Comparison of ENCODE assay signal across 9 cellular contexts in genomic region chr20:30811896-30812671, GRCh38.
A peak's percentile ranks its signal among the peaks of the same experiment; 100 is the strongest.
DNase-seq lines count a peak whose midpoint lies in the region; ATAC-seq and TF ChIP-seq lines count a peak whose summit lies in the region.
"Had no signal": no experiment of that assay in that cellular context is flagged by ENCODE, and none has a peak within 500 bp of the region (broad histone marks: within the 10 kb centered on the region; RNA-seq: fewer than 3 reads in every experiment).

No MANE protein-coding gene starts in this region.

- no peak for TF ChIP-seq POLR2A in breast epithelium (IDR thresholded peaks at IDR 0.05)
- TF ChIP-seq POLR2A in esophagus muscularis mucosa (IDR thresholded peaks at IDR 0.05; ENCODE audit: low read depth) = no peak

- no peaks in the 10 kb centered on the region for H3K36me3 ChIP-seq in mammary epithelial cell (ENCODE audit: insufficient read depth, low read length)
- H3K36me3 ChIP-seq in breast epithelium = no peaks in the 10 kb centered on the region
- no peaks in the 10 kb centered on the region for H3K36me3 ChIP-seq in esophagus muscularis mucosa

- H3K4me1 ChIP-seq in mammary epithelial cell (ENCODE audit: insufficient read depth, low read length) (no peaks in the 10 kb centered on the region), breast epithelium (no peaks in the 10 kb centered on the region), esophagus muscularis mucosa (peaks cover 0 to 8% (median 2%) of the 10 kb centered on the region in 4 donors)

- BruUV-seq in mammary epithelial cell (replicated peaks; lab: Mats Ljungman, UMichigan) = no TSS peak

- intact Hi-C loops in mammary epithelial cell (cut with micrococcal nuclease) = no loop called here
- intact Hi-C loops in breast epithelium (cut with DNase I; ENCODE audit: low total_unique reads) = no loop called here
- intact Hi-C loops in dorsolateral prefrontal cortex (cut with DNase I) = no loop called here
- intact Hi-C loops in esophagus muscularis mucosa (cut with DNase I) = no loop called here

- H3K27ac Mint-ChIP-seq in naive B cell = no peak overlapping the region

- H3K27me3 Mint-ChIP-seq in naive B cell = peaks cover 0 to 5% (median 0%) of the 10 kb centered on the region in 3 donors

- no peak overlapping the region for H3K27ac ChIP-seq in mammary epithelial cell (ENCODE audit: insufficient read depth, low read depth, low read length)
- no peak overlapping the region for H3K27ac ChIP-seq in breast epithelium
- H3K27ac ChIP-seq in dorsolateral prefrontal cortex = no peak overlapping the region
- H3K27ac ChIP-seq in esophagus muscularis mucosa (replicated peaks in 1 of 4) = no peak overlapping the region
- H3K27ac ChIP-seq: VCaP had no signal

- H3K79me2 ChIP-seq in mammary epithelial cell (ENCODE audit: insufficient read depth, low read length) = no peaks in the 10 kb centered on the region

- H3K9me3 ChIP-seq in mammary epithelial cell (replicated peaks; ENCODE audit: insufficient read depth, low read length) (peaks cover 45% of the 10 kb centered on the region), breast epithelium (peaks cover 24 to 37% of the 10 kb centered on the region in 2 donors), esophagus muscularis mucosa (peaks cover 0 to 27% (median 4%) of the 10 kb centered on the region in 4 donors)

- H3K36me3 Mint-ChIP-seq in naive B cell = peaks cover 0 to 19% of the 10 kb centered on the region in 2 donors

- H4K20me1 ChIP-seq in mammary epithelial cell (ENCODE audit: insufficient read depth, low read length) = no peaks in the 10 kb centered on the region

- TF ChIP-seq CTCF in mammary epithelial cell (conservative IDR thresholded peaks at IDR 0.05 in 1 of 2, IDR thresholded peaks at IDR 0.05 in 1 of 2; ENCODE audit: extremely low read depth in 1 of 2, insufficient read depth in 1 of 2, low read depth in 1 of 2, low read length in 2 of 2) (no peak), breast epithelium (IDR thresholded peaks at IDR 0.05) (no peak), dorsolateral prefrontal cortex (IDR thresholded peaks at IDR 0.05 in 54 of 56, conservative IDR thresholded peaks at IDR 0.05 in 2 of 56; ENCODE audit: low read depth in 1 of 56, partially characterized antibody in 56 of 56) (no peak), esophagus muscularis mucosa (IDR thresholded peaks at IDR 0.05) (no peak)

- H2AFZ ChIP-seq in mammary epithelial cell (ENCODE audit: low read depth, low read length) = no peak overlapping the region

- peak; percentile 59 for DNase-seq in mammary epithelial cell
- no peak for DNase-seq in breast epithelium (ENCODE audit: low spot score in 2 of 2)
- peak; percentile 90 for DNase-seq in NCI-H2227 (lab: John Stamatoyannopoulos, UW; ENCODE audit: unreplicated experiment)
- peak in 6 of 10 donors; percentile 40 to 75 (median 55) for DNase-seq in dorsolateral prefrontal cortex
- peak; percentile 6 for DNase-seq in naive B cell
- no peak for DNase-seq in esophagus muscularis mucosa (ENCODE audit: extremely low spot score)
- no peak for DNase-seq in KBM-7

- no peak overlapping the region for H3K9ac ChIP-seq in mammary epithelial cell (ENCODE audit: insufficient read depth, low read length)

- H3K9me3 Mint-ChIP-seq in naive B cell = peaks cover 9 to 24% (median 17%) of the 10 kb centered on the region in 7 donors

- CTCF ChIA-PET in mammary epithelial cell (lab: Charles Lee; ENCODE audit: low non-redundant PET) = no interaction called here

- peak overlapping the region; percentile 50 for H3K4me2 ChIP-seq in mammary epithelial cell (ENCODE audit: insufficient read depth, low read depth, low read length)

- H3K27me3 ChIP-seq in mammary epithelial cell (ENCODE audit: insufficient read depth, low read length) (no peaks in the 10 kb centered on the region), breast epithelium (no peaks in the 10 kb centered on the region), dorsolateral prefrontal cortex (peaks cover 0 to 50% (median 10%) of the 10 kb centered on the region in 45 donors), esophagus muscularis mucosa (peaks cover 0 to 48% (median 12%) of the 10 kb centered on the region in 4 donors)

- H3K4me1 Mint-ChIP-seq in naive B cell = peaks cover 0 to 7% (median 0%) of the 10 kb centered on the region in 3 donors

- dilution Hi-C loops in mammary epithelial cell (cut with HindIII; ENCODE audit: low sequenced_read_pairs) = no loop called here

- TF ChIP-seq EP300 in esophagus muscularis mucosa (IDR thresholded peaks at IDR 0.05) = no peak

- in situ Hi-C loops in mammary epithelial cell (cut with MboI; ENCODE audit: low sequenced_read_pairs in 2 of 2) = no loop called here
- in situ Hi-C loops in KBM-7 (cut with MboI; ENCODE audit: low pct_unique_long_range_greater_than_20kb, low sequenced_read_pairs) = no loop called here

- H3K4me3 Mint-ChIP-seq in naive B cell = no peak overlapping the region

- H3K4me3 ChIP-seq in mammary epithelial cell (replicated peaks in 1 of 3; ENCODE audit: insufficient read depth in 1 of 3, low read depth in 2 of 3, low read length in 3 of 3) = peak overlapping the region in 2 of 3 experiments; percentile 14 to 22
- no peak overlapping the region for H3K4me3 ChIP-seq in breast epithelium
- peak overlapping the region in 5 of 59 donors; percentile 3 to 17 (median 7) for H3K4me3 ChIP-seq in dorsolateral prefrontal cortex
- H3K4me3 ChIP-seq in esophagus muscularis mucosa = peak overlapping the region in 1 of 4 donors; percentile 3

- WGBS in mammary epithelial cell (ENCODE audit: low coverage, missing lambda C conversion rate) = 70% methylated on average over 32 of the region's 34 CpGs
- WGBS in esophagus muscularis mucosa = 70% methylated on average over 32 of the region's 34 CpGs

- ATAC-seq in naive B cell (ENCODE audit: low read depth in 2 of 2) (peak; percentile 51 to 63), GM18511 (IDR thresholded peaks at IDR 0.05; ENCODE audit: unreplicated experiment) (no peak)

Comparison
In these comparisons a context has a peak if more than half of its experiments do, and no peak if none do; other contexts are left out.
1. DNase-seq: peak in mammary epithelial cell (single experiment), NCI-H2227 (single experiment), dorsolateral prefrontal cortex (6 of 10) and naive B cell (single experiment); none in breast epithelium (0 of 2), esophagus muscularis mucosa (single experiment) and KBM-7 (single experiment).
2. H3K4me3 ChIP-seq: peak in mammary epithelial cell (2 of 3); none in breast epithelium (0 of 3).